11 cellular contexts compared by ENCODE assay signal in the genomic region with DNA sequence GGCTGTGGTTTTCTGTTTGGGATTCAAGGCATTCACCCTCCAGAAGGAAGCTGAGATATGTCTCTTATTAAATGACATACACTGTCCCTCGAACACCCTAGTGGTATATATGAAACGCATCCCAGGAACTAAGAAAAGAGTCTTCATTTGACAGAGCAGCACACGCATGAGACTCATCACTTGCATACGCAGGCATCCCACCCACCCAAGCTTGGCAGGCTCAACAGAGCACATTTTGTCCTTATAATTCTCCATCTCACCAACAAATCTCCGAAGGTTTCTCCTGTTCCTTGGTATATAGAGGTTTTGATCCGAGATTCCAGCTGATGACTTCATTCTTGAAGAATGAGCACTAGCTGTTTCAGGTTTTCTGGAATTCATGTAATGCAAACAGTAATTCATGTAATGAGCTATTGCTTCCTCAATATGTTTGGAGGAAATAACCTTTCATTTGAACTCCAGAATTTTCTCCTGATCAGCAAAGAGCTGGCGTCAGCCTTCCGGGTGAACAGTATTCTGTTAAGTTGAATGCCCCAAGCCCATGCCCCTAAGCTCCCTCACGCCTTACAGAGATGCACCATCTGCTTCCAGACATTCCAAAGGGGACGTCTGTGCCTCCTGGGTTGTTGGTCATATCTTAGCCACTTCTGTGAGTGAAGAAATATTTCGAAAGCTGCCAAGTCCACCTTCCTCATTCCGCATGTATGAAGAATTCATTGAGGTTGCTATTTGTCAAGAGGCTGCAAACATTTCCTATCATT.
A peak's percentile ranks its signal among the peaks of the same experiment; 100 is the strongest.
DNase-seq lines count a peak whose midpoint lies in the region; ATAC-seq, FAIRE-seq and TF ChIP-seq lines count a peak whose summit lies in the region.
"Had no signal": no experiment of that assay in that cellular context is flagged by ENCODE, and none has a peak within 500 bp of the region (broad histone marks: within the 10 kb centered on the region; RNA-seq: fewer than 3 reads in every experiment).

No MANE protein-coding gene starts in this region.

- H3K4me3 ChIP-seq in AG04450 (ENCODE audit: low read depth, low read length), result no peak overlapping the region
- no peak overlapping the region for H3K4me3 ChIP-seq in bronchial epithelial cell (ENCODE audit: low read depth, low read length)
- H3K4me3 ChIP-seq in left lung, result no peak overlapping the region
- H3K4me3 ChIP-seq: heart left ventricle had no signal

- ATAC-seq in left lung, result peak; percentile 68
- no peak for ATAC-seq in HG03354 (IDR thresholded peaks at IDR 0.05; ENCODE audit: poor library complexity, severe bottlenecking, unreplicated experiment)
- no peak for ATAC-seq in HG03439 (IDR thresholded peaks at IDR 0.05; ENCODE audit: unreplicated experiment)
- ATAC-seq: heart left ventricle had no signal

- H3K27ac ChIP-seq in AG04450 (ENCODE audit: low read depth, low read length) (peak overlapping the region; percentile 87), left lung (no peak overlapping the region)
- H3K27ac ChIP-seq: heart left ventricle had no signal

- TF ChIP-seq CTCF in AG04450 (IDR thresholded peaks at IDR 0.05; ENCODE audit: low read depth, low read length) (0 out of 2 replicates have a peak, but pooled peaks have one; percentile 9), bronchial epithelial cell (IDR thresholded peaks at IDR 0.05; ENCODE audit: insufficient read depth, low read length, severe bottlenecking) (no peak), left lung (IDR thresholded peaks at IDR 0.05) (no peak)

- DNase-seq in AG04450 (ENCODE audit: low read depth, low spot score) (peak; percentile 90), HTR-8/SVneo (ENCODE audit: insufficient read length, low spot score) (peak; percentile 96), bronchial epithelial cell (ENCODE audit: low read depth) (peak; percentile 87), left lung (no peak), OCI-M1 (lab: John Stamatoyannopoulos, UW) (no peak), mucosa of gallbladder (ENCODE audit: low spot score) (no peak)
- DNase-seq: heart left ventricle, SK-N-SH had no signal

- CTCF ChIA-PET in AG04450 (lab: Charles Lee), result interaction anchor here (0.7 to 3.3 kb wide), 4 partner anchors 28 to 1165 kb away, joined by 3 to 15 read pairs (median 3); no protein-coding TSS in a partner anchor

- H3K36me3 ChIP-seq in bronchial epithelial cell (ENCODE audit: control insufficient read depth, insufficient read depth, low read length) (no peaks in the 10 kb centered on the region), left lung (no peaks in the 10 kb centered on the region)
- H3K36me3 ChIP-seq: heart left ventricle had no signal

- no peaks in the 10 kb centered on the region for H3K4me1 ChIP-seq in left lung
- H3K4me1 ChIP-seq: heart left ventricle had no signal

- H3K9me3 ChIP-seq in AG04450 (ENCODE audit: control insufficient read depth, insufficient read depth, low read length) (peaks cover 6% of the 10 kb centered on the region), left lung (no peaks in the 10 kb centered on the region)
- H3K9me3 ChIP-seq: heart left ventricle, SK-N-SH had no signal

- POLR2A ChIA-PET in AG04450 (lab: Yijun Ruan, JAX), result interaction anchor here (0.5 to 2.4 kb wide), 8 partner anchors 22 to 77 kb away, joined by 3 to 16 read pairs (median 3); no protein-coding TSS in a partner anchor

- intact Hi-C loops in left lung (cut with DNase I), result no loop called here

- H3K27me3 ChIP-seq in AG04450 (ENCODE audit: control insufficient read depth, insufficient read depth, low read length) (no peaks in the 10 kb centered on the region), bronchial epithelial cell (ENCODE audit: control insufficient read depth, insufficient read depth, low read length) (no peaks in the 10 kb centered on the region), left lung (peaks cover 0 to 15% of the 10 kb centered on the region in 2 donors)

- FAIRE-seq in HTR-8/SVneo (lab: Jason Lieb, UNC) (peak; percentile 99), bronchial epithelial cell (lab: Jason Lieb, UNC) (peak; percentile 58)
- FAIRE-seq: GM18507 had no signal

Comparison
In these comparisons a context has a peak if more than half of its experiments do, and no peak if none do; other contexts are left out.
1. DNase-seq: peak in AG04450 (single experiment), HTR-8/SVneo (single experiment) and bronchial epithelial cell (single experiment); none in left lung (0 of 2), OCI-M1 (single experiment) and mucosa of gallbladder (single experiment).